Comparison of ENCODE assay signal across 1 cellular context in genomic region chr20:45848969-45849582, GRCh38.
TF ChIP-seq lines count a peak whose summit lies in the region.

No MANE protein-coding gene starts in this region.

TF ChIP-seq in WTC11, 78 proteins besides CTCF, POLR2A, EP300 and RAD21 (continued from another document):
- TF ChIP-seq PRDM15 (CRISPR knock-in tag; IDR thresholded peaks at IDR 0.05) (no peak), ZNF317 (CRISPR knock-in tag; IDR thresholded peaks at IDR 0.05; ENCODE audit: borderline replicate concordance, low read depth) (no peak), KAT7 (CRISPR knock-in tag; IDR thresholded peaks at IDR 0.05; ENCODE audit: borderline replicate concordance) (no peak)
